In the genomic region with DNA sequence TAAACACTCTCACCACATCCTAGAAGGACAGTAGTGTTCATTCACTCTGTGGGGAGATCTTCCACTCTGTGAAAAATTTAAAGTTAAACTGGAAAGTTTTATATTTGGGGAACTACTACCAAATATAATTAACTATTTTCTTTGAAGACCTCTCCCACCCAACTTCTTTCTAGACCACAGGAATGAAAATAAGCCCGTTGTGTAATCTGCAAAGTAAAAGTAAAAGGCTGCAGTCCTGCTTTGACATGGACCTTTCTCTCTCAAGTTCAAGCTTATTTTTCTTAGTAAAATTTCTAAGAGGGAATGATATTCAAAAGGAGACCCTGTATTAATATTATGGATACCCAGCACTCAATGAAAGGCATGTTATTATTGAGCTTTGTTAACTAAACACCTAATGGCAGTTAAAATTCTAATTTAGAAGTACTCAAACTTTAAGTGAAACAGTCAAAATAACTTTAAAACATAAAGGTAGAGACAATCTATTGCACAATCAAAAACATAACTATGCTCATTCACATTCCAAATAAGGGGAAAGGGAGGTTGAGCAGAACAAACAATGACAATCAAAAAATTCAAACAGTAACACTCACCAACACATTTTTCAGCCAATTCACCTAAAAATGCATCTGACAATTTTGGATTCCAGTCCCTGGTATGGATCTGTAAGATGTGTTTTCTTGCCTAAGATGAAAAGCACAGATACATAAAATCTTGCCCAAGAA, we compare ENCODE assay signal across 20 cellular contexts.
DNase-seq lines count a peak whose midpoint lies in the region; TF ChIP-seq lines count a peak whose summit lies in the region.
"Had no signal": no experiment of that assay in that cellular context is flagged by ENCODE, and none has a peak within 500 bp of the region (broad histone marks: within the 10 kb centered on the region; RNA-seq: fewer than 3 reads in every experiment).

No MANE protein-coding gene starts in this region.

- BruUV-seq in PC-9 (replicated peaks; lab: Mats Ljungman, UMichigan), result no TSS peak

- DNase-seq in activated T-cell treated with anti-CD3 and anti-CD28 coated beads, Interleukin-2, amount 50 U/mL, for 24 hours, result no peak
- no peak for DNase-seq in activated T-cell treated with anti-CD3 and anti-CD28 coated beads, Interleukin-2, amount 50 U/mL, for 48 hours
- DNase-seq in PC-9 (no peak), choroid plexus epithelial cell (ENCODE audit: low read depth) (peak; percentile 72), renal cortical epithelial cell (ENCODE audit: low read depth) (peak; percentile 9), islet precursor cell (no peak), NCI-H1105 (lab: John Stamatoyannopoulos, UW) (no peak)
- DNase-seq in activated CD4-positive, alpha-beta T cell treated with anti-CD3 and anti-CD28 coated beads for 48 hours, result no peak
- DNase-seq: activated CD4-positive, alpha-beta memory T cell treated with anti-CD3 and anti-CD28 coated beads, Interleukin-2, amount 10 ng/mL, durations not matched to agents 7 days and 5 days; CD4-positive, alpha-beta T cell; DMS79 treated with DMSO at 0.1 percent for 48 hours; head of caudate nucleus; mesendoderm; NCI-H1694; NK-92 treated with Interleukin-12 subunit alpha and Interleukin-12 subunit beta, amount 100 ng/mL, for 24 hours; upper lobe of right lung; WERI-Rb-1 had no signal

- no peaks in the 10 kb centered on the region for H3K27me3 Mint-ChIP-seq in activated T-cell treated with anti-CD3 and anti-CD28 coated beads, Interleukin-2, amount 50 U/mL, for 24 hours
- H3K27me3 Mint-ChIP-seq: activated CD4-positive, alpha-beta memory T cell treated with anti-CD3 and anti-CD28 coated beads, Interleukin-2, amount 10 ng/mL, durations not matched to agents 7 days and 5 days; CD4-positive, alpha-beta T cell had no signal

- POLR2A ChIA-PET in PC-9 (lab: Charles Lee; ENCODE audit: unreplicated experiment), result interaction anchor here (0.6 kb wide), 1 partner anchor 100 kb away, joined by 7 read pairs; no protein-coding TSS in a partner anchor

- CTCF ChIA-PET in PC-9 (lab: Charles Lee), result interaction anchor here (0.8 kb wide), 1 partner anchor 98 kb away, joined by 4 read pairs; the partner anchor contains the start of gene ATAD2B

- no peaks in the 10 kb centered on the region for H3K36me3 ChIP-seq in PC-9 (ENCODE audit: low read depth)
- H3K36me3 ChIP-seq: neural progenitor cell, WERI-Rb-1 had no signal

- H3F3A ChIP-seq in PC-9 (ENCODE audit: insufficient read depth, low read depth), result no peaks in the 10 kb centered on the region; the same call in 1 of the 2 replicates

- no peaks in the 10 kb centered on the region for H3K9me3 ChIP-seq in PC-9 (ENCODE audit: insufficient read depth, low read depth)
- H3K9me3 ChIP-seq: upper lobe of right lung had no signal

- no peaks in the 10 kb centered on the region for H3K9me2 ChIP-seq in PC-9 (ENCODE audit: insufficient read depth)

- H4K20me1 ChIP-seq in PC-9 (ENCODE audit: insufficient read depth), result no peaks in the 10 kb centered on the region

- H3K4me2 ChIP-seq in PC-9, result peak overlapping the region; percentile 40
- H3K4me2 ChIP-seq: neural progenitor cell had no signal

- no peak overlapping the region for H3K4me3 Mint-ChIP-seq in activated T-cell treated with anti-CD3 and anti-CD28 coated beads, Interleukin-2, amount 50 U/mL, for 24 hours
- H3K4me3 Mint-ChIP-seq: activated CD4-positive, alpha-beta memory T cell treated with anti-CD3 and anti-CD28 coated beads, Interleukin-2, amount 10 ng/mL, durations not matched to agents 7 days and 5 days; CD4-positive, alpha-beta T cell; neural progenitor cell; T-helper 1 cell treated with Interleukin-12 subunit alpha and Interleukin-12 subunit beta and Interleukin-4 antibody, amounts not matched to agents 30 μg/mL and 1 μg/mL, for 36 hours had no signal

- H3K4me1 ChIP-seq in PC-9 (replicated peaks; ENCODE audit: insufficient read depth), result peaks cover 18% of the 10 kb centered on the region
- H3K4me1 ChIP-seq: neural progenitor cell, upper lobe of right lung had no signal

- peaks cover 7% of the 10 kb centered on the region for H3K4me1 Mint-ChIP-seq in activated T-cell treated with anti-CD3 and anti-CD28 coated beads, Interleukin-2, amount 50 U/mL, for 24 hours (ENCODE audit: low read depth)
- H3K4me1 Mint-ChIP-seq: activated CD4-positive, alpha-beta memory T cell treated with anti-CD3 and anti-CD28 coated beads, Interleukin-2, amount 10 ng/mL, durations not matched to agents 7 days and 5 days; neural progenitor cell had no signal

- intact Hi-C loops in PC-9 (cut with micrococcal nuclease; ENCODE audit: unreplicated experiment), result no loop called here

- TF ChIP-seq CTCF in PC-9 (conservative IDR thresholded peaks at IDR 0.05) (no peak), choroid plexus epithelial cell (conservative IDR thresholded peaks at IDR 0.05; ENCODE audit: low read depth, low read length) (no peak)

- no peak overlapping the region for H3K4me3 ChIP-seq in PC-9
- no peak overlapping the region for H3K4me3 ChIP-seq in choroid plexus epithelial cell (ENCODE audit: low read depth, low read length)
- H3K4me3 ChIP-seq: neural progenitor cell, upper lobe of right lung had no signal

- no peaks in the 10 kb centered on the region for H3K9me3 Mint-ChIP-seq in activated T-cell treated with anti-CD3 and anti-CD28 coated beads, Interleukin-2, amount 50 U/mL, for 24 hours
- H3K9me3 Mint-ChIP-seq: activated CD4-positive, alpha-beta memory T cell treated with anti-CD3 and anti-CD28 coated beads, Interleukin-2, amount 10 ng/mL, durations not matched to agents 7 days and 5 days; activated T-helper 2 cell treated with anti-CD3 and anti-CD28 coated beads, Interferon-gamma antibody, Interleukin-2, Interleukin-4, amounts not matched to agents 10 μg/mL and 5 μg/mL and 100 μg/mL, durations not matched to agents 14 hours and 24 hours and 36 hours; CD4-positive, alpha-beta T cell; neural progenitor cell; T-helper 1 cell treated with Interleukin-12 subunit alpha and Interleukin-12 subunit beta and Interleukin-4 antibody, amounts not matched to agents 30 μg/mL and 1 μg/mL, for 36 hours had no signal

- no peak overlapping the region for H2AFZ ChIP-seq in PC-9
- H2AFZ ChIP-seq: neural progenitor cell had no signal

- peak overlapping the region; percentile 63 for H3K27ac ChIP-seq in PC-9
- H3K27ac ChIP-seq: neural progenitor cell, upper lobe of right lung, WERI-Rb-1 had no signal

- H3K79me2 ChIP-seq in PC-9 (ENCODE audit: low read depth), result no peaks in the 10 kb centered on the region

- peak overlapping the region; percentile 78 for H3K27ac Mint-ChIP-seq in activated T-cell treated with anti-CD3 and anti-CD28 coated beads, Interleukin-2, amount 50 U/mL, for 24 hours
- H3K27ac Mint-ChIP-seq: activated CD4-positive, alpha-beta memory T cell treated with anti-CD3 and anti-CD28 coated beads, Interleukin-2, amount 10 ng/mL, durations not matched to agents 7 days and 5 days; activated T-helper 2 cell treated with anti-CD3 and anti-CD28 coated beads, Interferon-gamma antibody, Interleukin-2, Interleukin-4, amounts not matched to agents 10 μg/mL and 5 μg/mL and 100 μg/mL, durations not matched to agents 14 hours and 24 hours and 36 hours; neural progenitor cell; T-helper 1 cell treated with Interleukin-12 subunit alpha and Interleukin-12 subunit beta and Interleukin-4 antibody, amounts not matched to agents 30 μg/mL and 1 μg/mL, for 36 hours had no signal

- peaks cover 26% of the 10 kb centered on the region for H3K36me3 Mint-ChIP-seq in activated T-cell treated with anti-CD3 and anti-CD28 coated beads, Interleukin-2, amount 50 U/mL, for 24 hours (ENCODE audit: low read depth)

- H3K27me3 ChIP-seq in PC-9 (ENCODE audit: insufficient read depth, low read depth), result no peaks in the 10 kb centered on the region
- H3K27me3 ChIP-seq: neural progenitor cell, upper lobe of right lung had no signal

Comparison
In these comparisons a context has a peak if more than half of its experiments do, and no peak if none do; other contexts are left out.
1. DNase-seq: peak in choroid plexus epithelial cell (single experiment) and renal cortical epithelial cell (single experiment); none in activated T-cell treated with anti-CD3 and anti-CD28 coated beads, Interleukin-2, amount 50 U/mL, for 24 hours (single experiment), activated T-cell treated with anti-CD3 and anti-CD28 coated beads, Interleukin-2, amount 50 U/mL, for 48 hours (0 of 2), PC-9 (0 of 2), islet precursor cell (single experiment), NCI-H1105 (single experiment) and activated CD4-positive, alpha-beta T cell treated with anti-CD3 and anti-CD28 coated beads for 48 hours (single experiment).